ENCODE assay signal across 11 cellular contexts in the genomic region with DNA sequence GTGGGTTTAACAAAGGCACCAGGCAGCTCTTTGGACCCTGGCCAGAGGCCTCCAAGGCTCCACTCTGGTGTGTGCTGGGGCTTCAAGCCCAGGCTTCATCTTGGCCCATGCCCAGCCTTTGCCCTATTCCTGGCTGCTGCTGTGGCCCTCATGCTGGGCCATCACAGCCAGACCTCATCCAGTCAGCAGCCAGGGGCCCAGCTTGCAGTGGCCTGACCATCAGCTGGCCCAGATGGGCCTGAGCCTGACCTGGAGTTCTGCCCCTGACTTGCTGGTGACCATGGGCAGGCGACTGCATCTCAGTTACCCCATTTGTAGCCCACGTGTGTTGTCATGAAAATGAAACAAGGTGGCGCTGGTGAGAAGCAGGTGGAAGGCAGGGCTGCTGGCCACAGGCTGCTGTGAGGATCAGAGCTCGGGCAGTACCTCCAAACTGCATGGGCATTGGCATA.
DNase-seq lines count a peak whose midpoint lies in the region; ATAC-seq and TF ChIP-seq lines count a peak whose summit lies in the region.
"Had no signal": no experiment of that assay in that cellular context is flagged by ENCODE, and none has a peak within 500 bp of the region (broad histone marks: within the 10 kb centered on the region; RNA-seq: fewer than 3 reads in every experiment).

No MANE protein-coding gene starts in this region.

- POLR2A ChIA-PET in MCF 10A (lab: Yijun Ruan, JAX), result interaction anchor here (1.0 kb wide), 1 partner anchor 14 kb away, joined by 3 read pairs; no protein-coding TSS in a partner anchor

- H3K36me3 ChIP-seq in breast epithelium, result peaks cover 17% of the 10 kb centered on the region
- H3K36me3 ChIP-seq in RWPE2 (ENCODE audit: low read depth), result peaks cover 76% of the 10 kb centered on the region
- H3K36me3 ChIP-seq in heart right ventricle, result peaks cover 6 to 96% (median 40%) of the 10 kb centered on the region in 9 donors

- H3K36me3 Mint-ChIP-seq in MCF 10A (ENCODE audit: insufficient read depth, unreplicated experiment), result peaks cover 79% of the 10 kb centered on the region

- no TSS peak for BruUV-seq in MCF 10A (replicated peaks; lab: Mats Ljungman, UMichigan)

- in situ Hi-C loops in KBM-7 (cut with MboI; ENCODE audit: low pct_unique_long_range_greater_than_20kb, low sequenced_read_pairs), result no loop called here

- no peak overlapping the region for H3K4me3 ChIP-seq in breast epithelium
- H3K4me3 ChIP-seq in RWPE2 (ENCODE audit: severe bottlenecking), result no peak overlapping the region
- H3K4me3 ChIP-seq in heart right ventricle, result no peak overlapping the region
- H3K4me3 ChIP-seq: gastrocnemius medialis had no signal

- H3K27ac ChIP-seq in breast epithelium (no peak overlapping the region), RWPE2 (ENCODE audit: poor library complexity, severe bottlenecking) (no peak overlapping the region), heart right ventricle (no peak overlapping the region), substantia nigra (ENCODE audit: low read depth, low read length, poor library complexity, severe bottlenecking) (peak overlapping the region; percentile 45)
- H3K27ac ChIP-seq: gastrocnemius medialis had no signal

- no peaks in the 10 kb centered on the region for H3K4me1 ChIP-seq in breast epithelium
- H3K4me1 ChIP-seq in RWPE2 (ENCODE audit: insufficient read depth, poor library complexity, severe bottlenecking), result no peaks in the 10 kb centered on the region
- peaks cover 0 to 12% (median 5%) of the 10 kb centered on the region in 9 donors for H3K4me1 ChIP-seq in heart right ventricle

- peaks cover 9% of the 10 kb centered on the region for H3K4me1 Mint-ChIP-seq in MCF 10A (ENCODE audit: insufficient read depth, unreplicated experiment)
- H3K4me1 Mint-ChIP-seq: B cell, brain had no signal

- H3K27me3 Mint-ChIP-seq in MCF 10A (ENCODE audit: insufficient read depth, unreplicated experiment), result no peaks in the 10 kb centered on the region
- H3K27me3 Mint-ChIP-seq: B cell, brain had no signal

- no peak for DNase-seq in MCF 10A (ENCODE audit: unreplicated experiment)
- DNase-seq in breast epithelium (ENCODE audit: low spot score in 2 of 2), result no peak
- peak; percentile 40 for DNase-seq in RWPE2 (ENCODE audit: low spot score)
- peak; percentile 44 to 58 for DNase-seq in heart right ventricle
- DNase-seq in substantia nigra (lab: John Stamatoyannopoulos, UW), result peak in 35 of 49 donors; percentile 6 to 93 (median 43)
- no peak for DNase-seq in KBM-7
- DNase-seq in activated T-cell treated with anti-CD3 and anti-CD28 coated beads for 4 hours, result no peak
- DNase-seq: gastrocnemius medialis had no signal

- ATAC-seq in RWPE2 (ENCODE audit: low read depth) (no peak), heart right ventricle (peak in 7 of 8 donors; percentile 9 to 53 (median 41)), HG03571 (IDR thresholded peaks at IDR 0.05; ENCODE audit: unreplicated experiment) (no peak)
- ATAC-seq: gastrocnemius medialis had no signal

- TF ChIP-seq CTCF in MCF 10A (IDR thresholded peaks at IDR 0.05; ENCODE audit: unreplicated experiment) (peak; percentile 7), breast epithelium (IDR thresholded peaks at IDR 0.05) (no peak), RWPE2 (IDR thresholded peaks at IDR 0.05; ENCODE audit: poor library complexity, severe bottlenecking) (peak; percentile 13), heart right ventricle (IDR thresholded peaks at IDR 0.05) (no peak)

- no peaks in the 10 kb centered on the region for H3K9me3 ChIP-seq in breast epithelium
- no peaks in the 10 kb centered on the region for H3K9me3 ChIP-seq in RWPE2 (ENCODE audit: severe bottlenecking)
- no peaks in the 10 kb centered on the region for H3K9me3 ChIP-seq in heart right ventricle
- H3K9me3 ChIP-seq: gastrocnemius medialis had no signal

- H3K4me3 Mint-ChIP-seq in MCF 10A (ENCODE audit: unreplicated experiment), result no peak overlapping the region
- H3K4me3 Mint-ChIP-seq: B cell, brain had no signal

- intact Hi-C loops in MCF 10A (cut with micrococcal nuclease), result no loop called here
- intact Hi-C loops in breast epithelium (cut with DNase I; ENCODE audit: low total_unique reads), result no loop called here
- intact Hi-C loops in heart right ventricle (cut with DNase I), result no loop called here

- CTCF ChIA-PET in MCF 10A (lab: Yijun Ruan, JAX), result interaction anchor here (0.6 to 1.1 kb wide), 3 partner anchors 10 to 133 kb away, joined by 3 to 6 read pairs (median 4); no protein-coding TSS in a partner anchor

- 81 to 90% methylated on average over 4 of the region's 4 CpGs for WGBS in heart right ventricle, 2 donors

- no peaks in the 10 kb centered on the region for H3K27me3 ChIP-seq in breast epithelium
- no peaks in the 10 kb centered on the region for H3K27me3 ChIP-seq in RWPE2 (ENCODE audit: insufficient read depth, poor library complexity, severe bottlenecking)
- no peaks in the 10 kb centered on the region for H3K27me3 ChIP-seq in heart right ventricle
- H3K27me3 ChIP-seq: gastrocnemius medialis had no signal

- H3K27ac Mint-ChIP-seq in MCF 10A (ENCODE audit: low read depth, unreplicated experiment), result no peak overlapping the region
- H3K27ac Mint-ChIP-seq: B cell had no signal

- H3K9me3 Mint-ChIP-seq in MCF 10A (ENCODE audit: unreplicated experiment), result no peaks in the 10 kb centered on the region
- H3K9me3 Mint-ChIP-seq: brain had no signal

- TF ChIP-seq POLR2A in breast epithelium (IDR thresholded peaks at IDR 0.05), result no peak

Comparison
In these comparisons a context has a peak if more than half of its experiments do, and no peak if none do; other contexts are left out.
1. CTCF ChIP-seq: peak in MCF 10A (single experiment) and RWPE2 (single experiment); none in breast epithelium (0 of 3) and heart right ventricle (0 of 9).
2. DNase-seq: peak in RWPE2 (single experiment), heart right ventricle (2 of 2) and substantia nigra (35 of 49); none in MCF 10A (single experiment), breast epithelium (0 of 2), KBM-7 (single experiment) and activated T-cell treated with anti-CD3 and anti-CD28 coated beads for 4 hours (single experiment).
3. ATAC-seq: peak in heart right ventricle (7 of 8); none in RWPE2 (single experiment) and HG03571 (single experiment).